8 cellular contexts compared by ENCODE assay signal in genomic region chr19:39970424-39970673, GRCh38. TPM values are rescaled to one million over a fixed set of nuclear protein-coding genes. Genes with fewer than 3 reads are reported as not detected.
A peak's percentile ranks its signal among the peaks of the same experiment; 100 is the strongest.
DNase-seq lines count a peak whose midpoint lies in the region; ATAC-seq and TF ChIP-seq lines count a peak whose summit lies in the region.

No MANE protein-coding gene starts in this region.

- peak overlapping the region; percentile 96 to 98 for H3K4me3 Mint-ChIP-seq in CD14-positive monocyte
- peak overlapping the region; percentile 96 for H3K4me3 Mint-ChIP-seq in natural killer cell treated with Interleukin-12 subunit alpha and Interleukin-12 subunit beta and Interleukin-15 and Interleukin-18, amount 100 ng/mL, for 72 hours

- peaks cover 33% of the 10 kb centered on the region for H3K36me3 ChIP-seq in OCI-LY1 (ENCODE audit: insufficient read depth, low read length)
- H3K36me3 ChIP-seq in effector memory CD4-positive, alpha-beta T cell (ENCODE audit: control insufficient read depth, insufficient read depth, low read length): peaks cover 23% of the 10 kb centered on the region

- peaks cover 48% of the 10 kb centered on the region for H3K4me1 ChIP-seq in OCI-LY1 (ENCODE audit: insufficient read depth, low read length, severe bottlenecking)
- H3K4me1 ChIP-seq in effector memory CD4-positive, alpha-beta T cell (ENCODE audit: control insufficient read depth, insufficient read depth, low read length, poor library complexity, severe bottlenecking): peaks cover 27% of the 10 kb centered on the region

- TF ChIP-seq CTCF in CD14-positive monocyte (IDR thresholded peaks at IDR 0.05): no peak
- no peak for TF ChIP-seq CTCF in OCI-LY1 (IDR thresholded peaks at IDR 0.05; ENCODE audit: low read length)

- peaks cover 31 to 32% of the 10 kb centered on the region in 2 donors for H3K36me3 Mint-ChIP-seq in CD14-positive monocyte
- H3K36me3 Mint-ChIP-seq in natural killer cell treated with Interleukin-12 subunit alpha and Interleukin-12 subunit beta and Interleukin-15 and Interleukin-18, amount 100 ng/mL, for 72 hours: peaks cover 15% of the 10 kb centered on the region

- DNase-seq in CD14-positive monocyte (ENCODE audit: low spot score) (no peak), glomerular visceral epithelial cell (ENCODE audit: extremely low spot score) (no peak), D341Med (ENCODE audit: low spot score) (no peak)
- no peak for DNase-seq in effector memory CD4-positive, alpha-beta T cell
- peak; percentile 64 for DNase-seq in natural killer cell treated with Interleukin-12 subunit alpha and Interleukin-12 subunit beta and Interleukin-15 and Interleukin-18, amount 100 ng/mL, for 72 hours (ENCODE audit: low spot score)

- peak overlapping the region; percentile 87 for H3K4me2 ChIP-seq in OCI-LY1 (ENCODE audit: low read length)

- H3K27ac Mint-ChIP-seq in CD14-positive monocyte: peak overlapping the region; percentile 86 to 99 (median 92)
- H3K27ac Mint-ChIP-seq in natural killer cell treated with Interleukin-12 subunit alpha and Interleukin-12 subunit beta and Interleukin-15 and Interleukin-18, amount 100 ng/mL, for 72 hours: peak overlapping the region; percentile 98 to 99

- H2AFZ ChIP-seq in OCI-LY1 (ENCODE audit: low read length): no peak overlapping the region

- H3K27ac ChIP-seq in OCI-LY1 (ENCODE audit: low read depth, low read length, poor library complexity, severe bottlenecking): peak overlapping the region; percentile 89
- peak overlapping the region; percentile 94 for H3K27ac ChIP-seq in effector memory CD4-positive, alpha-beta T cell (ENCODE audit: insufficient read depth, low read length, poor library complexity, severe bottlenecking)

- peak overlapping the region; percentile 70 for H3K4me3 ChIP-seq in OCI-LY1 (ENCODE audit: low read depth, low read length, poor library complexity, severe bottlenecking)
- peak overlapping the region; percentile 80 for H3K4me3 ChIP-seq in effector memory CD4-positive, alpha-beta T cell (ENCODE audit: insufficient read depth, low read depth, low read length, poor library complexity, severe bottlenecking)

- peaks cover 26% of the 10 kb centered on the region for H3K4me1 Mint-ChIP-seq in CD14-positive monocyte
- H3K4me1 Mint-ChIP-seq in natural killer cell treated with Interleukin-12 subunit alpha and Interleukin-12 subunit beta and Interleukin-15 and Interleukin-18, amount 100 ng/mL, for 72 hours (ENCODE audit: low read depth in 2 of 2): peaks cover 50 to 51% of the 10 kb centered on the region in 2 donors

- H3K9me3 ChIP-seq in OCI-LY1 (ENCODE audit: low read length): no peaks in the 10 kb centered on the region
- no peaks in the 10 kb centered on the region for H3K9me3 ChIP-seq in effector memory CD4-positive, alpha-beta T cell (ENCODE audit: control insufficient read depth, low read length)

- peaks cover 44 to 52% (median 46%) of the 10 kb centered on the region in 3 donors for H3K27me3 Mint-ChIP-seq in CD14-positive monocyte (ENCODE audit: low read depth in 3 of 3)
- H3K27me3 Mint-ChIP-seq in natural killer cell treated with Interleukin-12 subunit alpha and Interleukin-12 subunit beta and Interleukin-15 and Interleukin-18, amount 100 ng/mL, for 72 hours: no peaks in the 10 kb centered on the region

- no peaks in the 10 kb centered on the region for H3K9me2 ChIP-seq in OCI-LY1 (ENCODE audit: low read depth, low read length)

- ATAC-seq in GM21619 (IDR thresholded peaks at IDR 0.05; ENCODE audit: unreplicated experiment) (peak; percentile 11), GM19328 (IDR thresholded peaks at IDR 0.05; ENCODE audit: unreplicated experiment) (no peak)
- peak in 1 of 2 donors; percentile 28 for ATAC-seq in natural killer cell treated with Interleukin-12 subunit alpha and Interleukin-12 subunit beta and Interleukin-15 and Interleukin-18, amount 100 ng/mL, for 72 hours

- intact Hi-C loops in CD14-positive monocyte (cut with micrococcal nuclease): no loop called here

- H4K20me1 ChIP-seq in OCI-LY1 (ENCODE audit: insufficient read depth, low read length): no peaks in the 10 kb centered on the region

- H3K27me3 ChIP-seq in OCI-LY1 (ENCODE audit: insufficient read depth, low read length): no peaks in the 10 kb centered on the region
- H3K27me3 ChIP-seq in effector memory CD4-positive, alpha-beta T cell (replicated peaks; ENCODE audit: control insufficient read depth, insufficient read depth, low read length, poor library complexity, severe bottlenecking): no peaks in the 10 kb centered on the region

- H3K9ac ChIP-seq in OCI-LY1 (ENCODE audit: low read length): peak overlapping the region; percentile 84

- peaks cover 13% of the 10 kb centered on the region for H3K79me2 ChIP-seq in OCI-LY1 (ENCODE audit: insufficient read depth, low read length)

- peaks cover 0 to 7% (median 2%) of the 10 kb centered on the region in 7 donors for H3K9me3 Mint-ChIP-seq in CD14-positive monocyte
- no peaks in the 10 kb centered on the region for H3K9me3 Mint-ChIP-seq in natural killer cell treated with Interleukin-12 subunit alpha and Interleukin-12 subunit beta and Interleukin-15 and Interleukin-18, amount 100 ng/mL, for 72 hours

- H3F3A ChIP-seq in OCI-LY1 (ENCODE audit: insufficient read depth, low read length): no peaks in the 10 kb centered on the region

RNA-seq across cellular contexts. Expression of gene PSMC4, which starts 0.6 kb away (rescaled TPM):
- polyA plus RNA-seq in CD14-positive monocyte: 10 to 100 TPM; 79.6 to 85.8 TPM
- total RNA-seq in natural killer cell treated with Interleukin-12 subunit alpha and Interleukin-12 subunit beta and Interleukin-15 and Interleukin-18, amount 100 ng/mL, for 72 hours: 100 to 1,000 TPM; 163 to 165 TPM

RNA-seq across cellular contexts. Expression of gene ZNF546, which starts 26.5 kb away (rescaled TPM):
- polyA plus RNA-seq in CD14-positive monocyte: 1 to 10 TPM; 1.3 to 1.4 TPM
- total RNA-seq in natural killer cell treated with Interleukin-12 subunit alpha and Interleukin-12 subunit beta and Interleukin-15 and Interleukin-18, amount 100 ng/mL, for 72 hours: 1 to 10 TPM; 3.7 to 7.4 TPM

RNA-seq across cellular contexts. Expression of gene FCGBP, which starts 35.9 kb away (rescaled TPM):
- under 1 TPM in 1 of 2 donors, not detected in 1; 0.07 TPM for polyA plus RNA-seq in CD14-positive monocyte
- total RNA-seq in natural killer cell treated with Interleukin-12 subunit alpha and Interleukin-12 subunit beta and Interleukin-15 and Interleukin-18, amount 100 ng/mL, for 72 hours: 1 to 10 TPM; 3.4 to 6.6 TPM
